8 cellular contexts compared by ENCODE assay signal in the genomic region with DNA sequence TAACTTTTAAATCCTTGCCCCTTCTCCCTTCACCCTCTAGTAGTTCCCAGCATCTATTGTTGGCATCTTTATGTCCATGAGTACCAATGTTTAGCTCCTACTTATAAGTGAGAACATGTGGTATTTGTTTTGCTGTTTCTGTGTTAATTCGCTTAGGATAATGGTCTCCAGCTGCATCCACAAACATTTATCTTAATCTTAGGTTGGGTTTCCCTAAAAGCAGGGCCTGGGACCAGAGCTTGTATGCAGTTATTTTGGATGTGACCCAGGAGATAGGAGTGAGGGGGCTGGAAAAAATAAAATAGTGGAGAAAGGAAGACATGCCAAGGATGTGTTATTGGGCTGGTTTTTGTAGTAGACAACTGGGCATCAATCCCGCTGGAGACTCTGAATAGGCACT.
"Had no signal": no experiment of that assay in that cellular context is flagged by ENCODE, and none has a peak within 500 bp of the region (broad histone marks: within the 10 kb centered on the region; RNA-seq: fewer than 3 reads in every experiment).

No MANE protein-coding gene starts in this region.

- H3K4me3 ChIP-seq: GM12878 had no signal

- DNase-seq: GDM1, GF-D8 had no signal

- FAIRE-seq: G401.6, GM12878, GM12891, GM12892, GM18507, GM19239 had no signal

- ATAC-seq: GM12878 had no signal
